In the genomic region with DNA sequence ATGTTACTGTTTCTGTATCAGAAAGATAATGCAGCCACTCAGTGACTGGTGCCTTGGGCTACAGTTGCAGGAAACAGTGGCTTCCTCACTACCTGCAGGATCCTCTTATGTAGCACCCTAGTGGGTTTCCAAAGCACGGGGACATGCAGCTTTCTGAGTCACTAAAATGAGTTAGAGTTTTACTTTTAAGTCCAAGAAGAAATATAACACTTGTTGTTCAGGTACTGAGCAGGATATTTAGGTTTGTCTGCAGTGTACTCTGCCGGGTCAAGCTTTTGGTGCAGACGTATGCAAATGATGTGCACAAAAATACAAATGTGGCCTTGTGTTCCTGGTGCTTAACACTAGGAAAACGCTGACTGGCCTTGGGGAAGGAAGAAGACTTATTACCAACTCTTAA, we compare ENCODE assay signal across 11 cellular contexts. TPM values are rescaled to one million over a fixed set of nuclear protein-coding genes. Genes with fewer than 3 reads are reported as not detected.
DNase-seq lines count a peak whose midpoint lies in the region; ATAC-seq and TF ChIP-seq lines count a peak whose summit lies in the region.
"Had no signal": no experiment of that assay in that cellular context is flagged by ENCODE, and none has a peak within 500 bp of the region (broad histone marks: within the 10 kb centered on the region; RNA-seq: fewer than 3 reads in every experiment).

No MANE protein-coding gene starts in this region.

- no peaks in the 10 kb centered on the region for H3K27me3 Mint-ChIP-seq in activated B cell treated with CpG ODN at 0.5 μM for 24 hours

- peaks cover 22% of the 10 kb centered on the region for H3K36me3 ChIP-seq in BLaER1

- CTCF ChIA-PET in activated B cell treated with CpG ODN at 0.5 μM for 24 hours (lab: Charles Lee): interaction anchor here (1.9 to 2.5 kb wide), 2 partner anchors 29 to 41 kb away, joined by 9 to 10 read pairs; no protein-coding TSS in a partner anchor

- no peak for TF ChIP-seq POLR2A in GM18505 (IDR thresholded peaks at IDR 0.05; ENCODE audit: borderline replicate concordance, extremely low read depth, insufficient read depth, insufficient read length)

- peaks cover 62% of the 10 kb centered on the region for H3K4me1 Mint-ChIP-seq in activated B cell treated with CpG ODN at 0.5 μM for 24 hours

- POLR2A ChIA-PET in activated B cell treated with CpG ODN at 0.5 μM for 24 hours (lab: Charles Lee): interaction anchor here (1.2 to 4.1 kb wide), 4 partner anchors 12 to 22 kb away, joined by 3 to 40 read pairs (median 10); a partner anchor contains a TSS

- H3K9me3 ChIP-seq in BLaER1: no peaks in the 10 kb centered on the region
- H3K9me3 ChIP-seq: Caco-2 had no signal

- peak overlapping the region; percentile 61 for H3K4me3 Mint-ChIP-seq in activated B cell treated with CpG ODN at 0.5 μM for 24 hours

- H3K36me3 Mint-ChIP-seq in activated B cell treated with CpG ODN at 0.5 μM for 24 hours (ENCODE audit: low read depth): peaks cover 22% of the 10 kb centered on the region

- TF ChIP-seq CTCF in activated B cell treated with CpG ODN at 0.5 μM for 24 hours (IDR thresholded peaks at IDR 0.05): no peak

- H3K9ac ChIP-seq in BLaER1: peak overlapping the region; percentile 83

- H3K27me3 ChIP-seq in BLaER1: no peaks in the 10 kb centered on the region

- H3K27ac Mint-ChIP-seq in activated B cell treated with CpG ODN at 0.5 μM for 24 hours: peak overlapping the region; percentile 84

- H3K4me3 ChIP-seq in BLaER1: peak overlapping the region; percentile 59

- no peaks in the 10 kb centered on the region for H4K20me1 ChIP-seq in BLaER1

- DNase-seq in activated B cell treated with CpG ODN at 0.5 μM for 24 hours (no peak), medulla oblongata (ENCODE audit: extremely low spot score) (peak; percentile 27), NCI-H446 (lab: John Stamatoyannopoulos, UW) (no peak), NCI-H128 (lab: John Stamatoyannopoulos, UW; ENCODE audit: unreplicated experiment) (no peak), NCI-H2029 treated with DMSO at 0.1 percent for 48 hours (lab: John Stamatoyannopoulos, UW) (no peak)
- DNase-seq: Caco-2 had no signal

- intact Hi-C loops in activated B cell treated with CpG ODN at 0.5 μM for 24 hours (cut with micrococcal nuclease): no loop called here

- H3K4me2 ChIP-seq in BLaER1: peak overlapping the region; percentile 88

- peaks cover 86% of the 10 kb centered on the region for H3K4me1 ChIP-seq in BLaER1

- peak; percentile 46 for ATAC-seq in GM19324 (IDR thresholded peaks at IDR 0.05; ENCODE audit: low FRiP score, unreplicated experiment)
- ATAC-seq in activated B cell treated with CpG ODN at 0.5 μM for 24 hours (ENCODE audit: low read depth): no peak
- ATAC-seq in GM18505 (IDR thresholded peaks at IDR 0.05; ENCODE audit: unreplicated experiment): no peak
- ATAC-seq: HepG2 had no signal

- H3K27ac ChIP-seq in BLaER1: peak overlapping the region; percentile 96
- H3K27ac ChIP-seq: epithelial cell of prostate had no signal

- no peaks in the 10 kb centered on the region for H3K9me3 Mint-ChIP-seq in activated B cell treated with CpG ODN at 0.5 μM for 24 hours

RNA-seq across cellular contexts. Expression of a gene that starts 22.0 kb away (rescaled TPM):
- total RNA-seq in activated B cell treated with CpG ODN at 0.5 μM for 24 hours: 30.5 and 34.4 TPM in 2 replicates

RNA-seq across cellular contexts. Expression of a gene that starts 43.4 kb away (rescaled TPM):
- total RNA-seq in activated B cell treated with CpG ODN at 0.5 μM for 24 hours: 22.3 and 24.9 TPM in 2 replicates

RNA-seq across cellular contexts. Expression of a gene that starts 46.0 kb away (rescaled TPM):
- total RNA-seq in activated B cell treated with CpG ODN at 0.5 μM for 24 hours: not detected in 2 replicates
- total RNA-seq: Caco-2, HepG2 had no signal
